ENCODE assay signal across 16 cellular contexts in genomic region chr4:40377462-40378385, GRCh38. TPM values are rescaled to one million over a fixed set of nuclear protein-coding genes. Genes with fewer than 3 reads are reported as not detected.
DNase-seq lines count a peak whose midpoint lies in the region; ATAC-seq and TF ChIP-seq lines count a peak whose summit lies in the region.
"Had no signal": no experiment of that assay in that cellular context is flagged by ENCODE, and none has a peak within 500 bp of the region (broad histone marks: within the 10 kb centered on the region; RNA-seq: fewer than 3 reads in every experiment).

No MANE protein-coding gene starts in this region.

- TF ChIP-seq EP300 in SK-N-SH (IDR thresholded peaks at IDR 0.05; ENCODE audit: borderline replicate concordance in 1 of 2, low read depth in 1 of 2, low read length in 1 of 2): no peak

- no peaks in the 10 kb centered on the region for H3K9me3 ChIP-seq in SK-N-SH
- H3K9me3 ChIP-seq: left ventricle myocardium inferior had no signal

- no peak for TF ChIP-seq RAD21 in SK-N-SH (IDR thresholded peaks at IDR 0.05; ENCODE audit: low read length)

- no peaks in the 10 kb centered on the region for H3K36me3 ChIP-seq in SK-N-SH (replicated peaks in 1 of 2; ENCODE audit: control insufficient read depth in 1 of 2, insufficient read depth in 2 of 2, low read length in 1 of 2)
- H3K36me3 ChIP-seq: left ventricle myocardium inferior had no signal

- no peak overlapping the region for H3K4me2 ChIP-seq in SK-N-SH

- no peak overlapping the region for H3K4me3 ChIP-seq in SK-N-SH (ENCODE audit: low read depth in 2 of 2, low read length in 1 of 2)
- H3K4me3 ChIP-seq: left ventricle myocardium inferior had no signal

- POLR2A ChIA-PET in SK-N-SH (lab: Yijun Ruan, JAX): no interaction called here
- POLR2A ChIA-PET in naive thymus-derived CD8-positive, alpha-beta T cell (lab: Charles Lee): no interaction called here

- H3F3A ChIP-seq in SK-N-SH (replicated peaks; ENCODE audit: insufficient read depth): no peaks in the 10 kb centered on the region

- H2AFZ ChIP-seq in SK-N-SH (ENCODE audit: low read depth): no peak overlapping the region

- TF ChIP-seq CTCF in SK-N-SH (IDR thresholded peaks at IDR 0.05): no peak
- TF ChIP-seq CTCF in progenitor cell of endocrine pancreas (IDR thresholded peaks at IDR 0.05; ENCODE audit: unreplicated experiment): no peak

- no peaks in the 10 kb centered on the region for H3K27me3 ChIP-seq in SK-N-SH (ENCODE audit: insufficient read depth)

- H3K36me3 Mint-ChIP-seq in stimulated activated effector memory CD8-positive, alpha-beta T cell treated with anti-CD3 and anti-CD28 coated beads, Interleukin-12 subunit alpha, Interleukin-12 subunit beta, amount 100 ng/mL, for 72 hours: no peaks in the 10 kb centered on the region
- H3K36me3 Mint-ChIP-seq in naive thymus-derived CD8-positive, alpha-beta T cell: no peaks in the 10 kb centered on the region
- no peaks in the 10 kb centered on the region for H3K36me3 Mint-ChIP-seq in progenitor cell of endocrine pancreas (ENCODE audit: insufficient read depth)

- H3K9me3 Mint-ChIP-seq in stimulated activated effector memory CD8-positive, alpha-beta T cell treated with anti-CD3 and anti-CD28 coated beads, Interleukin-12 subunit alpha, Interleukin-12 subunit beta, amount 100 ng/mL, for 72 hours: no peaks in the 10 kb centered on the region
- peaks cover 0 to 2% (median 0%) of the 10 kb centered on the region in 9 donors for H3K9me3 Mint-ChIP-seq in naive thymus-derived CD8-positive, alpha-beta T cell
- H3K9me3 Mint-ChIP-seq in progenitor cell of endocrine pancreas (ENCODE audit: low read depth): no peaks in the 10 kb centered on the region
- H3K9me3 Mint-ChIP-seq: nephron had no signal

- H3K4me3 Mint-ChIP-seq in stimulated activated effector memory CD8-positive, alpha-beta T cell treated with anti-CD3 and anti-CD28 coated beads, Interleukin-12 subunit alpha, Interleukin-12 subunit beta, amount 100 ng/mL, for 72 hours: no peak overlapping the region
- no peak overlapping the region for H3K4me3 Mint-ChIP-seq in naive thymus-derived CD8-positive, alpha-beta T cell
- H3K4me3 Mint-ChIP-seq in progenitor cell of endocrine pancreas (ENCODE audit: low read depth): no peak overlapping the region
- H3K4me3 Mint-ChIP-seq: activated CD4-positive, alpha-beta T cell treated with anti-CD3 and anti-CD28 coated beads for 36 hours; nephron had no signal

- H3K9ac ChIP-seq in SK-N-SH: no peak overlapping the region

- peak; percentile 69; the same call in 2 of the 3 replicates for ATAC-seq in SK-N-SH treated with all-trans-retinoic acid at 6 μM for 48 hours
- peak; percentile 50 for ATAC-seq in stimulated activated effector memory CD8-positive, alpha-beta T cell treated with anti-CD3 and anti-CD28 coated beads, Interleukin-12 subunit alpha, Interleukin-12 subunit beta, amount 100 ng/mL, for 72 hours
- ATAC-seq in naive thymus-derived CD8-positive, alpha-beta T cell: no peak
- ATAC-seq: activated CD4-positive, alpha-beta T cell treated with anti-CD3 and anti-CD28 coated beads for 36 hours; right cardiac atrium had no signal

- no peaks in the 10 kb centered on the region for H3K9me2 ChIP-seq in SK-N-SH

- H3K27ac Mint-ChIP-seq in stimulated activated effector memory CD8-positive, alpha-beta T cell treated with anti-CD3 and anti-CD28 coated beads, Interleukin-12 subunit alpha, Interleukin-12 subunit beta, amount 100 ng/mL, for 72 hours: no peak overlapping the region
- no peak overlapping the region for H3K27ac Mint-ChIP-seq in naive thymus-derived CD8-positive, alpha-beta T cell
- no peak overlapping the region for H3K27ac Mint-ChIP-seq in progenitor cell of endocrine pancreas
- H3K27ac Mint-ChIP-seq: activated CD4-positive, alpha-beta T cell treated with anti-CD3 and anti-CD28 coated beads for 36 hours; nephron had no signal

- CTCF ChIA-PET in SK-N-SH (lab: Yijun Ruan, JAX): no interaction called here

- H3K4me1 ChIP-seq in SK-N-SH (ENCODE audit: control insufficient read depth in 1 of 2, insufficient read depth in 2 of 2, low read depth in 1 of 2, low read length in 1 of 2): no peaks in the 10 kb centered on the region
- H3K4me1 ChIP-seq: left ventricle myocardium inferior had no signal

- WGBS in SK-N-SH (ENCODE audit: low lambda C conversion rate): 75% methylated on average over 9 of the region's 9 CpGs

- DNase-seq in SK-N-SH: no peak
- DNase-seq in RPMI7951 (ENCODE audit: low read depth): peak; percentile 23
- DNase-seq in fibroblast of gingiva (ENCODE audit: low read depth): peak; percentile 12
- no peak for DNase-seq in stimulated activated effector memory CD8-positive, alpha-beta T cell treated with anti-CD3 and anti-CD28 coated beads, Interleukin-12 subunit alpha, Interleukin-12 subunit beta, amount 100 ng/mL, for 72 hours (ENCODE audit: low spot score in 2 of 2)
- DNase-seq in naive thymus-derived CD8-positive, alpha-beta T cell: no peak
- no peak for DNase-seq in progenitor cell of endocrine pancreas (ENCODE audit: low spot score, unreplicated experiment)
- no peak for DNase-seq in hepatic stellate cell (ENCODE audit: low spot score)
- DNase-seq: activated CD4-positive, alpha-beta T cell treated with anti-CD3 and anti-CD28 coated beads for 36 hours; amygdala; HCEC 1CT; left ventricle myocardium inferior; NCI-H1092 treated with DMSO at 0.1 percent for 48 hours; right cardiac atrium had no signal

- H4K20me1 ChIP-seq in SK-N-SH (ENCODE audit: insufficient read depth): no peaks in the 10 kb centered on the region

- H3K27ac ChIP-seq in SK-N-SH (ENCODE audit: low read depth in 2 of 2, low read length in 1 of 2): no peak overlapping the region
- H3K27ac ChIP-seq: left ventricle myocardium inferior had no signal

- H3K4me1 Mint-ChIP-seq in stimulated activated effector memory CD8-positive, alpha-beta T cell treated with anti-CD3 and anti-CD28 coated beads, Interleukin-12 subunit alpha, Interleukin-12 subunit beta, amount 100 ng/mL, for 72 hours: no peaks in the 10 kb centered on the region
- peaks cover 0 to 2% (median 0%) of the 10 kb centered on the region in 4 donors for H3K4me1 Mint-ChIP-seq in naive thymus-derived CD8-positive, alpha-beta T cell
- no peaks in the 10 kb centered on the region for H3K4me1 Mint-ChIP-seq in progenitor cell of endocrine pancreas (ENCODE audit: low read depth)
- H3K4me1 Mint-ChIP-seq: activated CD4-positive, alpha-beta T cell treated with anti-CD3 and anti-CD28 coated beads for 36 hours; nephron had no signal

- H3K79me2 ChIP-seq in SK-N-SH (ENCODE audit: insufficient read depth): no peaks in the 10 kb centered on the region

- H3K27me3 Mint-ChIP-seq in naive thymus-derived CD8-positive, alpha-beta T cell: peaks cover 0 to 3% (median 0%) of the 10 kb centered on the region in 5 donors
- H3K27me3 Mint-ChIP-seq in progenitor cell of endocrine pancreas: no peaks in the 10 kb centered on the region
- H3K27me3 Mint-ChIP-seq: activated CD4-positive, alpha-beta T cell treated with anti-CD3 and anti-CD28 coated beads for 36 hours had no signal

TF ChIP-seq in SK-N-SH treated with all-trans-retinoic acid at 6 μM for 48 hours, 23 proteins besides CTCF, POLR2A, EP300 and RAD21:
- TF ChIP-seq ARNTL (CRISPR knock-in tag; IDR thresholded peaks at IDR 0.05; ENCODE audit: borderline replicate concordance, low read depth): no peak
- peak; percentile 59; the same call in 1 of the 2 replicates for TF ChIP-seq ZNF70 (CRISPR knock-in tag; IDR thresholded peaks at IDR 0.05)
- TF ChIP-seq TOX (CRISPR knock-in tag; IDR thresholded peaks at IDR 0.05; ENCODE audit: borderline replicate concordance): no peak

TF ChIP-seq in SK-N-SH, 30 proteins besides CTCF, POLR2A, EP300 and RAD21 (continues in another document):
- TF ChIP-seq FOXJ3 (CRISPR knock-in tag; IDR thresholded peaks at IDR 0.05) (no peak), FOXM1 (IDR thresholded peaks at IDR 0.05; ENCODE audit: low read depth) (no peak), RCOR1 (IDR thresholded peaks at IDR 0.05; ENCODE audit: low read length) (no peak), POLR2AphosphoS5 (IDR thresholded peaks at IDR 0.05; ENCODE audit: low read depth, low read length) (no peak), RXRA (IDR thresholded peaks at IDR 0.05; ENCODE audit: borderline replicate concordance, low read depth) (no peak), RFX5 (IDR thresholded peaks at IDR 0.05; ENCODE audit: low read length) (no peak), IRF3 (IDR thresholded peaks at IDR 0.05; ENCODE audit: low read depth, low read length) (no peak), CHD2 (IDR thresholded peaks at IDR 0.05; ENCODE audit: low read length, partially characterized antibody) (no peak), MEF2A (IDR thresholded peaks at IDR 0.05; ENCODE audit: borderline replicate concordance, low read depth) (no peak), TEAD4 (IDR thresholded peaks at IDR 0.05; ENCODE audit: borderline replicate concordance, insufficient read depth) (no peak), GATA2 (CRISPR knock-in tag; IDR thresholded peaks at IDR 0.05) (no peak)
- TF ChIP-seq, protein P1, sequence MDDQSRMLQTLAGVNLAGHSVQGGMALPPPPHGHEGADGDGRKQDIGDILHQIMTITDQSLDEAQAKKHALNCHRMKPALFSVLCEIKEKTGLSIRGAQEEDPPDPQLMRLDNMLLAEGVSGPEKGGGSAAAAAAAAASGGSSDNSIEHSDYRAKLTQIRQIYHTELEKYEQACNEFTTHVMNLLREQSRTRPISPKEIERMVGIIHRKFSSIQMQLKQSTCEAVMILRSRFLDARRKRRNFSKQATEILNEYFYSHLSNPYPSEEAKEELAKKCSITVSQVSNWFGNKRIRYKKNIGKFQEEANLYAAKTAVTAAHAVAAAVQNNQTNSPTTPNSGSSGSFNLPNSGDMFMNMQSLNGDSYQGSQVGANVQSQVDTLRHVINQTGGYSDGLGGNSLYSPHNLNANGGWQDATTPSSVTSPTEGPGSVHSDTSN (IDR thresholded peaks at IDR 0.05): no peak

RNA-seq across cellular contexts. Expression of gene CHRNA9, which starts 42.6 kb away (rescaled TPM):
- polyA plus RNA-seq in SK-N-SH (2012; rRNA removed): 0.05 and 0.26 TPM in 2 replicates
- 0.14 and 0.15 TPM in 2 replicates for polyA plus RNA-seq in SK-N-SH (2012; cell fraction: cytosol; rRNA removed)
- 0.05 and 0.07 TPM in 2 replicates for polyA plus RNA-seq in SK-N-SH (2012; cell fraction: nucleus; rRNA removed)
- total RNA-seq in RPMI7951 (2014; rRNA removed; shearing (Covaris generic)): 0.48 and 0.59 TPM in 2 replicates
- under 1 TPM; 0.55 to 0.73 TPM for total RNA-seq in naive thymus-derived CD8-positive, alpha-beta T cell
- polyA plus RNA-seq in naive thymus-derived CD8-positive, alpha-beta T cell: under 1 TPM in 1 of 3 donors, not detected in 2; 0.39 TPM
- total RNA-seq in progenitor cell of endocrine pancreas: 0.22 and 0.43 TPM in 2 replicates
- total RNA-seq: activated CD4-positive, alpha-beta T cell treated with anti-CD3 and anti-CD28 coated beads for 36 hours; left ventricle myocardium inferior; OCI-LY7; right cardiac atrium had no signal
- polyA plus RNA-seq: right cardiac atrium had no signal

Comparison
In these comparisons a context has a peak if more than half of its experiments do, and no peak if none do; other contexts are left out.
1. ATAC-seq: peak in SK-N-SH treated with all-trans-retinoic acid at 6 μM for 48 hours (single experiment) and stimulated activated effector memory CD8-positive, alpha-beta T cell treated with anti-CD3 and anti-CD28 coated beads, Interleukin-12 subunit alpha, Interleukin-12 subunit beta, amount 100 ng/mL, for 72 hours (single experiment); none in naive thymus-derived CD8-positive, alpha-beta T cell (0 of 2).
2. DNase-seq: peak in RPMI7951 (single experiment) and fibroblast of gingiva (single experiment); none in SK-N-SH (single experiment), stimulated activated effector memory CD8-positive, alpha-beta T cell treated with anti-CD3 and anti-CD28 coated beads, Interleukin-12 subunit alpha, Interleukin-12 subunit beta, amount 100 ng/mL, for 72 hours (0 of 2), naive thymus-derived CD8-positive, alpha-beta T cell (0 of 10), progenitor cell of endocrine pancreas (single experiment) and hepatic stellate cell (single experiment).